In the genomic region with DNA sequence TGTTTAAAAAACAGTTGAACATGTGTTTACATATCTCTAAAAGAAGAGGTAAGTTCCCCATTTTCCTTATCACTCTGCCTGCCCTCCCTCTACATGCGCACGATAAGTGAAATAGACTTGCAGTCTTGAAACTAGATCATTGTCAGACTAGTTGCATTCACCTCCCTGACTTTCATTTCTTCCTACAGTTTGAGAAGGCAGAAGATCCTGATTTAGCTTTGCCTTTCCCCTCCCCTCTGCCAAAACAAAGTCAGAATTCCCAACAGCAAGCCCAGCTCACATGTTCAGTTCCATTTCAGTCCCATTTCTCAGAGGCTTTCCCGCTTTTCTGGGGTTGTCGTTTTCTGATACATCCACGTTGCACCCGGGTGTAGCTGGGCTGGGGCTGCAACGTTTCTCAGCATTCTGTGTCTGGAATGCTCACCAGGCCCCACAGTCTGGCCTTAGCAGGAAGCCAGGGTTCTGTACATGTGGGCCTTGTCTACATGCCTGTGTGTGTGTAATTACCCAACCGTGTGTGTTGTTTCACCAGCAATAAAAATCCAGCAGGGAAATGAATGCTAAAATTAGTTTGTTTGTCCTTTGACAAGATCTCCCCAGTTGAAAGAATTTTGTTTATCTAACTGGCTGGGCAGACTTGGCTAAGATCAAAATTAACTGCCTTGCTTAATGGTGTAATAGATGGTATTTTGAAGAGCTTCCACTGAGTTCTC, we compare ENCODE assay signal across 12 cellular contexts.
A peak's percentile ranks its signal among the peaks of the same experiment; 100 is the strongest.
DNase-seq lines count a peak whose midpoint lies in the region; ATAC-seq and TF ChIP-seq lines count a peak whose summit lies in the region.
"Had no signal": no experiment of that assay in that cellular context is flagged by ENCODE, and none has a peak within 500 bp of the region (broad histone marks: within the 10 kb centered on the region; RNA-seq: fewer than 3 reads in every experiment).

No MANE protein-coding gene starts in this region.

- H3K9me3 ChIP-seq in SJSA1 (replicated peaks), result no peaks in the 10 kb centered on the region

- H3K27ac ChIP-seq in SJSA1, result peak overlapping the region; percentile 76

- TF ChIP-seq CTCF in foreskin fibroblast (IDR thresholded peaks at IDR 0.05; ENCODE audit: low read depth, low read length), result no peak
- no peak for TF ChIP-seq CTCF in omental fat pad (IDR thresholded peaks at IDR 0.05)

- H3K36me3 ChIP-seq in SJSA1, result 0 out of 2 replicates have a peak, but pooled peaks cover 2% of the 10 kb centered on the region

- peak; percentile 76 for DNase-seq in AG20443 (ENCODE audit: low spot score)
- DNase-seq in SJSA1 (ENCODE audit: low read depth in 1 of 2, low spot score in 2 of 2), result peak; percentile 55 to 61
- peak; percentile 45 to 54 for DNase-seq in foreskin fibroblast
- no peak for DNase-seq in omental fat pad (ENCODE audit: low spot score)
- no peak for DNase-seq in epidermal melanocyte (ENCODE audit: insufficient read length, low spot score)
- no peak for DNase-seq in cerebellar cortex (ENCODE audit: low spot score)
- no peak for DNase-seq in NCI-H82 treated with DMSO at 0.1 percent for 48 hours (lab: John Stamatoyannopoulos, UW; ENCODE audit: unreplicated experiment)
- DNase-seq: CD4-positive, alpha-beta T cell; GOT3; NCI-H2227 treated with DMSO at 0.1 percent for 48 hours had no signal

- H3K27me3 ChIP-seq in SJSA1 (replicated peaks), result no peaks in the 10 kb centered on the region

- no peak overlapping the region for H3K4me3 ChIP-seq in SJSA1
- no peak overlapping the region for H3K4me3 ChIP-seq in foreskin fibroblast (ENCODE audit: low read depth in 1 of 2, low read length in 2 of 2)

- ATAC-seq in omental fat pad (ENCODE audit: low FRiP score) (peak; percentile 57), GM21528 (IDR thresholded peaks at IDR 0.05; ENCODE audit: low FRiP score, unreplicated experiment) (no peak)
- ATAC-seq: natural killer cell treated with Interleukin-12 subunit alpha and Interleukin-12 subunit beta and Interleukin-15 and Interleukin-18, amount 100 ng/mL, for 72 hours had no signal

- peaks cover 37% of the 10 kb centered on the region for H3K4me1 ChIP-seq in SJSA1 (replicated peaks)

Comparison
In these comparisons a context has a peak if more than half of its experiments do, and no peak if none do; other contexts are left out.
1. DNase-seq: peak in AG20443 (single experiment), SJSA1 (2 of 2) and foreskin fibroblast (2 of 2); none in omental fat pad (single experiment), epidermal melanocyte (single experiment), cerebellar cortex (single experiment) and NCI-H82 treated with DMSO at 0.1 percent for 48 hours (single experiment).